ENCODE assay signal across 1 cellular context in genomic region chr13:34942732-34943674, GRCh38.
TF ChIP-seq lines count a peak whose summit lies in the region.

No MANE protein-coding gene starts in this region.

TF ChIP-seq in IMR-90, 13 proteins besides CTCF, POLR2A, EP300 and RAD21:
- no peak for TF ChIP-seq RCOR1 (IDR thresholded peaks at IDR 0.05; ENCODE audit: insufficient replicate concordance, low read length)
- TF ChIP-seq MAFK (IDR thresholded peaks at IDR 0.05; ENCODE audit: low read depth, low read length) = no peak
- no peak for TF ChIP-seq ELK1 (IDR thresholded peaks at IDR 0.05; ENCODE audit: borderline replicate concordance, low read depth, low read length)
- no peak for TF ChIP-seq NFE2L2 (IDR thresholded peaks at IDR 0.05; ENCODE audit: low read depth, low read length)
- no peak for TF ChIP-seq MXI1 (IDR thresholded peaks at IDR 0.05; ENCODE audit: borderline replicate concordance, low read depth, low read length)
